Comparison of ENCODE assay signal across 25 cellular contexts in genomic region chr13:80245162-80245733, GRCh38.
DNase-seq lines count a peak whose midpoint lies in the region; ATAC-seq, FAIRE-seq and TF ChIP-seq lines count a peak whose summit lies in the region.
"Had no signal": no experiment of that assay in that cellular context is flagged by ENCODE, and none has a peak within 500 bp of the region (broad histone marks: within the 10 kb centered on the region; RNA-seq: fewer than 3 reads in every experiment).

No MANE protein-coding gene starts in this region.

- H3K79me1 ChIP-seq in mesendoderm (ENCODE audit: low read length), result no peaks in the 10 kb centered on the region

- no peaks in the 10 kb centered on the region for H3K9me3 ChIP-seq in hepatocyte (ENCODE audit: low read depth)
- H3K9me3 ChIP-seq: A549 had no signal

- H3K36me3 ChIP-seq in mesendoderm (ENCODE audit: control insufficient read depth, insufficient read depth, low read length) (no peaks in the 10 kb centered on the region), hepatocyte (replicated peaks; ENCODE audit: insufficient read depth, low read depth) (no peaks in the 10 kb centered on the region)

- no peaks in the 10 kb centered on the region for H3K4me1 ChIP-seq in mesendoderm (ENCODE audit: control insufficient read depth, low read depth, low read length)
- H3K4me1 ChIP-seq in hepatocyte (ENCODE audit: insufficient read depth), result no peaks in the 10 kb centered on the region
- H3K4me1 ChIP-seq: A549 had no signal

- H2AK5ac ChIP-seq in mesendoderm (ENCODE audit: low read length), result no peak overlapping the region

- no peak overlapping the region for H3K56ac ChIP-seq in mesendoderm (ENCODE audit: low read length)

- no peak overlapping the region for H3K18ac ChIP-seq in mesendoderm (ENCODE audit: low read length)

- H3K27me3 ChIP-seq in mesendoderm (ENCODE audit: insufficient read depth, low read length, poor library complexity) (no peaks in the 10 kb centered on the region), hepatocyte (no peaks in the 10 kb centered on the region)

- no peak overlapping the region for H4K5ac ChIP-seq in mesendoderm (ENCODE audit: low read length)

- H3K9ac ChIP-seq in mesendoderm (ENCODE audit: low read length), result no peak overlapping the region
- H3K9ac ChIP-seq: KMS-11 had no signal

- H3K27ac ChIP-seq in mesendoderm (ENCODE audit: low read depth, low read length) (no peak overlapping the region), hepatocyte (no peak overlapping the region)
- H3K27ac ChIP-seq: A549, HL-60, KMS-11, RWPE1, SK-N-MC had no signal

- no peak for ATAC-seq in omental fat pad (ENCODE audit: low FRiP score)
- ATAC-seq: A549, Panc1 had no signal

- H3K23ac ChIP-seq in mesendoderm (ENCODE audit: low read length), result no peak overlapping the region

- no peak for TF ChIP-seq CTCF in omental fat pad (IDR thresholded peaks at IDR 0.05)
- TF ChIP-seq CTCF in hepatocyte (IDR thresholded peaks at IDR 0.05; ENCODE audit: poor library complexity), result no peak

- no peak overlapping the region for H2BK15ac ChIP-seq in mesendoderm (replicated peaks; ENCODE audit: low read depth)

- H3K4ac ChIP-seq in mesendoderm (ENCODE audit: low read depth, low read length), result no peak overlapping the region

- no peak overlapping the region for H3K4me3 ChIP-seq in mesendoderm (ENCODE audit: low read length)
- H3K4me3 ChIP-seq in hepatocyte, result no peak overlapping the region
- H3K4me3 ChIP-seq: A549, SK-N-MC had no signal

- H2BK120ac ChIP-seq in mesendoderm (ENCODE audit: low read depth, low read length), result no peak overlapping the region

- H3K9me2 ChIP-seq in hepatocyte (replicated peaks; ENCODE audit: insufficient read depth), result no peaks in the 10 kb centered on the region

- H2AFZ ChIP-seq in hepatocyte, result no peak overlapping the region

- no peak overlapping the region for H4K8ac ChIP-seq in mesendoderm (ENCODE audit: low read depth, low read length)

- H3K4me2 ChIP-seq in mesendoderm (ENCODE audit: low read length), result no peak overlapping the region
- no peak overlapping the region for H3K4me2 ChIP-seq in hepatocyte
- H3K4me2 ChIP-seq: A549, KMS-11 had no signal

- H3K79me2 ChIP-seq in mesendoderm (ENCODE audit: control insufficient read depth, insufficient read depth, low read length) (no peaks in the 10 kb centered on the region), hepatocyte (no peaks in the 10 kb centered on the region)

- no peak overlapping the region for H2BK5ac ChIP-seq in mesendoderm (ENCODE audit: low read length)

- DNase-seq in GM18507 (ENCODE audit: extremely low spot score, insufficient read length, low read depth) (no peak), NCI-H1417 (lab: John Stamatoyannopoulos, UW) (peak in 2 of 3 experiments; percentile 53 to 85), NCI-H748 treated with DMSO at 0.1 percent for 48 hours (lab: John Stamatoyannopoulos, UW) (peak; percentile 90), mesendoderm (peak; percentile 10), omental fat pad (ENCODE audit: low spot score) (no peak), T-helper 9 cell (no peak), hepatocyte (ENCODE audit: low spot score) (no peak)
- DNase-seq: C1 segment of cervical spinal cord; CD4-positive, alpha-beta memory T cell; COR-L47; HCEC 1CT; MM.1S; NCI-H2029; NCI-H2227 treated with DMSO at 0.1 percent for 48 hours; NCI-H82; NK-92 treated with Interleukin-12 subunit alpha and Interleukin-12 subunit beta, amount 100 ng/mL, for 24 hours; SHP77 had no signal

- H4K20me1 ChIP-seq in hepatocyte (ENCODE audit: insufficient read depth, poor library complexity, severe bottlenecking), result no peaks in the 10 kb centered on the region

- 100% methylated on average over 1 of the region's 4 CpGs for WGBS in mesendoderm (ENCODE audit: extremely low coverage, insufficient coverage, low lambda C conversion rate)
- 66% methylated on average over 4 of the region's 4 CpGs for WGBS in hepatocyte (ENCODE audit: low lambda C conversion rate, missing lambda C conversion rate)

- peak; percentile 39 for FAIRE-seq in GM18507 (lab: Jason Lieb, UNC)
- FAIRE-seq: A549, G401.6, H1 had no signal

Comparison
In these comparisons a context has a peak if more than half of its experiments do, and no peak if none do; other contexts are left out.
1. DNase-seq: peak in NCI-H1417 (2 of 3), NCI-H748 treated with DMSO at 0.1 percent for 48 hours (single experiment) and mesendoderm (single experiment); none in GM18507 (single experiment), omental fat pad (single experiment), T-helper 9 cell (single experiment) and hepatocyte (single experiment).